15 cellular contexts compared by ENCODE assay signal in the genomic region with DNA sequence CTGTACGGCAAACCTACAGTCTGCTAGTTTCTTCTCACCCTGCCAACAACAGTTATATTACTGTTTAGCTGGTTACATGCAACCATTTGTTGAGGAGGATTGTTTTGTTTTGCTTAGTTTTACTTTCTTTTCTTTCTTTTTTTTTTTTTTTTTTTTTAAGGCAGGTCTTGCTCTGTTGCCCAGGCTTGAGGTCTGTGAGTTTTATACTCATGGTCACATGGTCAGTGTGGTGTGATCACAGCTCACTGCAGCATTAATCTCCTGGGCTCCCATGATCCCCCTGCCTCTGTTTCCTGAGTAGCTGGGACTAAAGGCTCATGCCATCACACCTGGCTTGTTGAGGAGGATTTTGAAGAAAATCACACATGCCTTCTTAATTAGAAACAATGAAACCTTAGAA.
DNase-seq lines count a peak whose midpoint lies in the region; ATAC-seq and TF ChIP-seq lines count a peak whose summit lies in the region.
"Had no signal": no experiment of that assay in that cellular context is flagged by ENCODE, and none has a peak within 500 bp of the region (broad histone marks: within the 10 kb centered on the region; RNA-seq: fewer than 3 reads in every experiment).

No MANE protein-coding gene starts in this region.

- POLR2A ChIA-PET in OCI-LY7 (lab: Charles Lee), result interaction anchor here (0.6 to 1.4 kb wide), 18 partner anchors 8 to 494 kb away, joined by 3 to 19 read pairs (median 4); no protein-coding TSS in a partner anchor

- TF ChIP-seq CTCF in OCI-LY7 (conservative IDR thresholded peaks at IDR 0.05; ENCODE audit: low read length), result no peak
- no peak for TF ChIP-seq CTCF in omental fat pad (IDR thresholded peaks at IDR 0.05)

- H3K9me2 ChIP-seq in OCI-LY7 (ENCODE audit: insufficient read depth, low read length), result no peaks in the 10 kb centered on the region

- no peak overlapping the region for H3K27ac ChIP-seq in OCI-LY7 (ENCODE audit: low read depth, low read length, poor library complexity, severe bottlenecking)
- H3K27ac ChIP-seq: adrenal gland, PC-9 had no signal

- no peaks in the 10 kb centered on the region for H4K20me1 ChIP-seq in OCI-LY7 (ENCODE audit: insufficient read depth, low read length)

- no peaks in the 10 kb centered on the region for H3K4me1 ChIP-seq in OCI-LY7 (ENCODE audit: insufficient read depth, low read length, poor library complexity, severe bottlenecking)
- H3K4me1 ChIP-seq: adrenal gland had no signal

- H2AFZ ChIP-seq in OCI-LY7 (ENCODE audit: low read length), result no peak overlapping the region
- H2AFZ ChIP-seq: PC-9 had no signal

- CTCF ChIA-PET in OCI-LY7 (lab: Charles Lee; ENCODE audit: unreplicated experiment), result no interaction called here

- no peaks in the 10 kb centered on the region for H3K9me3 ChIP-seq in OCI-LY7 (ENCODE audit: low read length)
- H3K9me3 ChIP-seq: adrenal gland had no signal

- H3K79me2 ChIP-seq in OCI-LY7 (ENCODE audit: insufficient read depth, low read depth, low read length), result no peaks in the 10 kb centered on the region

- no peaks in the 10 kb centered on the region for H3K36me3 ChIP-seq in OCI-LY7 (ENCODE audit: insufficient read depth, low read length)
- H3K36me3 ChIP-seq: adrenal gland had no signal

- no TSS peak for BruUV-seq in OCI-LY7 (replicated peaks; lab: Mats Ljungman, UMichigan)

- intact Hi-C loops in OCI-LY7 (cut with micrococcal nuclease; ENCODE audit: unreplicated experiment), result no loop called here

- peak; percentile 81 for DNase-seq in renal cortical epithelial cell (ENCODE audit: low read depth)
- DNase-seq in activated T-cell treated with anti-CD3 and anti-CD28 coated beads, Interleukin-2, amount 50 U/mL, for 48 hours, result no peak
- DNase-seq in OCI-LY7 (ENCODE audit: low spot score), result no peak
- no peak for DNase-seq in omental fat pad (ENCODE audit: low spot score)
- DNase-seq: adrenal gland, Calu3, foreskin fibroblast, natural killer cell, NCI-H187 treated with DMSO at 0.1 percent for 48 hours, PC-9, small intestine, T-helper 9 cell had no signal

- H3K4me2 ChIP-seq in OCI-LY7 (ENCODE audit: low read length), result no peak overlapping the region
- H3K4me2 ChIP-seq: PC-9 had no signal

- no peak overlapping the region for H3K4me3 ChIP-seq in OCI-LY7 (ENCODE audit: low read depth, low read length, poor library complexity, severe bottlenecking)
- H3K4me3 ChIP-seq: adrenal gland, PC-9 had no signal

- peak; percentile 85 for ATAC-seq in GM19043 (IDR thresholded peaks at IDR 0.05; ENCODE audit: low read depth, unreplicated experiment)
- peak; percentile 95 for ATAC-seq in HG02610 (IDR thresholded peaks at IDR 0.05; ENCODE audit: unreplicated experiment)
- ATAC-seq in HG03342 (IDR thresholded peaks at IDR 0.05; ENCODE audit: unreplicated experiment), result peak; percentile 96
- ATAC-seq in omental fat pad (ENCODE audit: low FRiP score), result no peak
- ATAC-seq: natural killer cell had no signal
